In the genomic region with DNA sequence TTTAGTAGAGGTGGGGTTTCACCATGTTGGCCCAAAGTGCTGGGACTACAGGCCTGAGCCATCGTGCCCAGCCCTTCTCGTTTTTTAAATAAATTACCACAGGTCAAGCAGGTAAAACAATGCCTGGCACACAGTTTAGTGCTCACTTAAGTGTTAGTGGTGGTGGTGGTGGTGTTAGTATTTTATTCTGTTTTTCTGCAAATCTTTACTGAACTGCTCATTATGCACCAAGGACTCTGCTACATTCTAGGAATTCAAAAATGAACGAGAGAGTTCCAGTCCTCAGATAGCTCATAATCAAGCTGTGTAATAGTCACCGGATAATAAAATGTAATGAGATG, we compare ENCODE assay signal across 8 cellular contexts. TPM values are rescaled to one million over a fixed set of nuclear protein-coding genes. Genes with fewer than 3 reads are reported as not detected.
DNase-seq lines count a peak whose midpoint lies in the region; ATAC-seq and TF ChIP-seq lines count a peak whose summit lies in the region.

No MANE protein-coding gene starts in this region.

- peak overlapping the region; percentile 86 for H3K4me3 ChIP-seq in BJ (ENCODE audit: low read depth, low read length)
- H3K4me3 ChIP-seq in KMS-11 (IDR thresholded peaks at IDR 0.05; ENCODE audit: insufficient read depth, low read depth, low read length): no peak overlapping the region
- peak overlapping the region; percentile 74 to 100 for H3K4me3 ChIP-seq in duodenal mucosa (ENCODE audit: low read depth in 1 of 2, low read length in 2 of 2)

- peak overlapping the region; percentile 93 to 99 for H3K27ac Mint-ChIP-seq in natural killer cell treated with Interleukin-12 subunit alpha and Interleukin-12 subunit beta and Interleukin-15 and Interleukin-18, amount 100 ng/mL, for 72 hours

- DNase-seq in BJ (ENCODE audit: low read depth) (no peak), RKO (ENCODE audit: low spot score) (no peak), HT-29 (ENCODE audit: low spot score) (no peak)
- no peak for DNase-seq in natural killer cell treated with Interleukin-12 subunit alpha and Interleukin-12 subunit beta and Interleukin-15 and Interleukin-18, amount 100 ng/mL, for 72 hours (ENCODE audit: low spot score)
- no peak for DNase-seq in stimulated activated CD4-positive, alpha-beta T cell treated with anti-CD3 and anti-CD28 coated beads, Interleukin-15, amount 100 ng/mL, for 24 hours
- DNase-seq in stimulated activated CD4-positive, alpha-beta T cell treated with anti-CD3 and anti-CD28 coated beads, Interleukin-1b, Interleukin-23, amount 100 ng/mL, for 48 hours: no peak

- peak overlapping the region; percentile 91 for H3K4me2 ChIP-seq in KMS-11

- H3K4me3 Mint-ChIP-seq in natural killer cell treated with Interleukin-12 subunit alpha and Interleukin-12 subunit beta and Interleukin-15 and Interleukin-18, amount 100 ng/mL, for 72 hours: peak overlapping the region; percentile 100

- H3K27me3 ChIP-seq in BJ (ENCODE audit: control insufficient read depth, insufficient read depth, low read length) (no peaks in the 10 kb centered on the region), KMS-11 (ENCODE audit: insufficient read depth, low read depth) (no peaks in the 10 kb centered on the region), duodenal mucosa (ENCODE audit: control insufficient read depth in 1 of 2, insufficient read depth in 2 of 2, low read length in 2 of 2) (no peaks in the 10 kb centered on the region)

- no peaks in the 10 kb centered on the region for H4K20me1 ChIP-seq in KMS-11 (ENCODE audit: insufficient read depth)

- H3K27me3 Mint-ChIP-seq in natural killer cell treated with Interleukin-12 subunit alpha and Interleukin-12 subunit beta and Interleukin-15 and Interleukin-18, amount 100 ng/mL, for 72 hours: no peaks in the 10 kb centered on the region

- POLR2A ChIA-PET in BJ (lab: Charles Lee): interaction anchor here (0.5 kb wide), 1 partner anchor 57 kb away, joined by 6 read pairs; no protein-coding TSS in a partner anchor

- H3K27ac ChIP-seq in KMS-11 (peak overlapping the region; percentile 92), duodenal mucosa (ENCODE audit: low read depth, low read length) (peak overlapping the region; percentile 98)

- no peak for ATAC-seq in natural killer cell treated with Interleukin-12 subunit alpha and Interleukin-12 subunit beta and Interleukin-15 and Interleukin-18, amount 100 ng/mL, for 72 hours

- H3K36me3 ChIP-seq in BJ (ENCODE audit: control insufficient read depth, insufficient read depth, low read length) (peaks cover 4% of the 10 kb centered on the region), KMS-11 (ENCODE audit: insufficient read depth) (no peaks in the 10 kb centered on the region), duodenal mucosa (ENCODE audit: control insufficient read depth in 1 of 2, insufficient read depth in 2 of 2, low read length in 2 of 2) (peaks cover 9 to 13% of the 10 kb centered on the region in 2 donors)

- CTCF ChIA-PET in BJ (lab: Yijun Ruan, JAX): interaction anchor here (0.6 to 2.8 kb wide), 8 partner anchors 9 to 1179 kb away, joined by 3 to 17 read pairs (median 5); no protein-coding TSS in a partner anchor

- H2AFZ ChIP-seq in KMS-11 (ENCODE audit: low read depth): peak overlapping the region; percentile 84; the same call in 1 of the 2 replicates

- no peaks in the 10 kb centered on the region for H3K9me3 Mint-ChIP-seq in natural killer cell treated with Interleukin-12 subunit alpha and Interleukin-12 subunit beta and Interleukin-15 and Interleukin-18, amount 100 ng/mL, for 72 hours

- H3K36me3 Mint-ChIP-seq in natural killer cell treated with Interleukin-12 subunit alpha and Interleukin-12 subunit beta and Interleukin-15 and Interleukin-18, amount 100 ng/mL, for 72 hours: peaks cover 5% of the 10 kb centered on the region

- H3K4me1 Mint-ChIP-seq in natural killer cell treated with Interleukin-12 subunit alpha and Interleukin-12 subunit beta and Interleukin-15 and Interleukin-18, amount 100 ng/mL, for 72 hours (ENCODE audit: low read depth in 2 of 2): peaks cover 14 to 16% of the 10 kb centered on the region in 2 donors

- no peaks in the 10 kb centered on the region for H3K9me3 ChIP-seq in duodenal mucosa (ENCODE audit: control insufficient read depth in 1 of 2, low read length in 2 of 2)

- TF ChIP-seq CTCF in BJ (IDR thresholded peaks at IDR 0.05; ENCODE audit: insufficient read depth, low read depth, low read length) (no peak), KMS-11 (conservative IDR thresholded peaks at IDR 0.05; ENCODE audit: low read depth, low read length) (no peak)

- H3K4me1 ChIP-seq in KMS-11 (ENCODE audit: low read depth, poor library complexity, severe bottlenecking) (peaks cover 16% of the 10 kb centered on the region), duodenal mucosa (ENCODE audit: control insufficient read depth in 1 of 2, insufficient read depth in 2 of 2, low read length in 2 of 2) (peaks cover 18 to 20% of the 10 kb centered on the region in 2 donors)

- H3K79me2 ChIP-seq in KMS-11 (ENCODE audit: insufficient read depth, low read depth): peaks cover 17% of the 10 kb centered on the region; the same call in 1 of the 2 replicates

- H3K9ac ChIP-seq in KMS-11 (peak overlapping the region; percentile 96), duodenal mucosa (ENCODE audit: low read depth in 1 of 2, low read length in 2 of 2) (peak overlapping the region; percentile 83 to 93)

RNA-seq across cellular contexts. Expression of a gene that starts 0.7 kb away (rescaled TPM):
- polyA plus RNA-seq in BJ (2011; rRNA removed): 21.9 and 27.6 TPM in 2 replicates
- polyA minus RNA-seq in BJ (2011; rRNA and poly(A)+ RNA removed): 27.2 and 30.3 TPM in 2 replicates
- 10 to 100 TPM; 28.2 to 65.1 TPM for total RNA-seq in natural killer cell treated with Interleukin-12 subunit alpha and Interleukin-12 subunit beta and Interleukin-15 and Interleukin-18, amount 100 ng/mL, for 72 hours
- total RNA-seq in HT-29 (2014; rRNA removed; shearing (Covaris generic)): 32.0 and 39.8 TPM in 2 replicates

RNA-seq across cellular contexts. Expression of a gene that starts 18.4 kb away (rescaled TPM):
- polyA plus RNA-seq in BJ (2011; rRNA removed): 27.1 and 32.4 TPM in 2 replicates
- polyA minus RNA-seq in BJ (2011; rRNA and poly(A)+ RNA removed): 23.7 and 29.4 TPM in 2 replicates
- 100 to 1,000 TPM in 1 of 2 donors, 10 to 100 TPM in 1; 92.1 to 181 TPM for total RNA-seq in natural killer cell treated with Interleukin-12 subunit alpha and Interleukin-12 subunit beta and Interleukin-15 and Interleukin-18, amount 100 ng/mL, for 72 hours
- total RNA-seq in HT-29 (2014; rRNA removed; shearing (Covaris generic)): 106 and 115 TPM in 2 replicates

RNA-seq across cellular contexts. Expression of a gene that starts 21.7 kb away (rescaled TPM):
- polyA plus RNA-seq in BJ (2011; rRNA removed): not detected in 2 replicates
- polyA minus RNA-seq in BJ (2011; rRNA and poly(A)+ RNA removed): not detected in 2 replicates
- not detected for total RNA-seq in natural killer cell treated with Interleukin-12 subunit alpha and Interleukin-12 subunit beta and Interleukin-15 and Interleukin-18, amount 100 ng/mL, for 72 hours
- not detected in 2 replicates for total RNA-seq in HT-29 (2014; rRNA removed; shearing (Covaris generic))

RNA-seq across cellular contexts. Expression of a gene that starts 43.7 kb away (rescaled TPM):
- polyA plus RNA-seq in BJ (2011; rRNA removed): not detected in 2 replicates
- not detected in 2 replicates for polyA minus RNA-seq in BJ (2011; rRNA and poly(A)+ RNA removed)
- not detected for total RNA-seq in natural killer cell treated with Interleukin-12 subunit alpha and Interleukin-12 subunit beta and Interleukin-15 and Interleukin-18, amount 100 ng/mL, for 72 hours
- 0.10 and 0.94 TPM in 2 replicates for total RNA-seq in HT-29 (2014; rRNA removed; shearing (Covaris generic))
